In the genomic region with DNA sequence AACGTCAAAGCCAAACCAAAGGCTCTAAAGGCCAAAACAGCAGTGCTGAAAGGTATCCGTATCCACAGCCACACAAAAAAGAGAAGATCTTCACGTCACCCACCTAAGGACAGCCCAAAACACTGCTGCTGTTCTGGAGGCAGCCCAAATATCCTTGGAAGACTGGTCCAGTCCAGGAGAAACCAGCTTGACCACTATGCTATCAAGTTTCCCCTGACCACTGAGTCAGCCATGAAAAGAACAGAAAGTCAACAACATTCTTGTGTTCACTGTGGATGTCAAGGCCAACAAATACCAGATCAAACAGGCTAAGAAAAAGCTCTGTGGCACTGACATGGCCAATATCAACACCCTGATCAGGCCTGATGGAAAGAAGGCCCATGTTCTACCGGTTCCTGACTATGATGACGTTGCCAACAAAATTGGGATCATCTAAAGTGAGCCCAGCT, we compare ENCODE assay signal across 1 cellular context.
TF ChIP-seq lines count a peak whose summit lies in the region.

No MANE protein-coding gene starts in this region.

TF ChIP-seq in HepG2, 621 proteins besides CTCF, POLR2A, EP300 and RAD21 (continued from another document and continues in another):
- TF ChIP-seq, protein P1, sequence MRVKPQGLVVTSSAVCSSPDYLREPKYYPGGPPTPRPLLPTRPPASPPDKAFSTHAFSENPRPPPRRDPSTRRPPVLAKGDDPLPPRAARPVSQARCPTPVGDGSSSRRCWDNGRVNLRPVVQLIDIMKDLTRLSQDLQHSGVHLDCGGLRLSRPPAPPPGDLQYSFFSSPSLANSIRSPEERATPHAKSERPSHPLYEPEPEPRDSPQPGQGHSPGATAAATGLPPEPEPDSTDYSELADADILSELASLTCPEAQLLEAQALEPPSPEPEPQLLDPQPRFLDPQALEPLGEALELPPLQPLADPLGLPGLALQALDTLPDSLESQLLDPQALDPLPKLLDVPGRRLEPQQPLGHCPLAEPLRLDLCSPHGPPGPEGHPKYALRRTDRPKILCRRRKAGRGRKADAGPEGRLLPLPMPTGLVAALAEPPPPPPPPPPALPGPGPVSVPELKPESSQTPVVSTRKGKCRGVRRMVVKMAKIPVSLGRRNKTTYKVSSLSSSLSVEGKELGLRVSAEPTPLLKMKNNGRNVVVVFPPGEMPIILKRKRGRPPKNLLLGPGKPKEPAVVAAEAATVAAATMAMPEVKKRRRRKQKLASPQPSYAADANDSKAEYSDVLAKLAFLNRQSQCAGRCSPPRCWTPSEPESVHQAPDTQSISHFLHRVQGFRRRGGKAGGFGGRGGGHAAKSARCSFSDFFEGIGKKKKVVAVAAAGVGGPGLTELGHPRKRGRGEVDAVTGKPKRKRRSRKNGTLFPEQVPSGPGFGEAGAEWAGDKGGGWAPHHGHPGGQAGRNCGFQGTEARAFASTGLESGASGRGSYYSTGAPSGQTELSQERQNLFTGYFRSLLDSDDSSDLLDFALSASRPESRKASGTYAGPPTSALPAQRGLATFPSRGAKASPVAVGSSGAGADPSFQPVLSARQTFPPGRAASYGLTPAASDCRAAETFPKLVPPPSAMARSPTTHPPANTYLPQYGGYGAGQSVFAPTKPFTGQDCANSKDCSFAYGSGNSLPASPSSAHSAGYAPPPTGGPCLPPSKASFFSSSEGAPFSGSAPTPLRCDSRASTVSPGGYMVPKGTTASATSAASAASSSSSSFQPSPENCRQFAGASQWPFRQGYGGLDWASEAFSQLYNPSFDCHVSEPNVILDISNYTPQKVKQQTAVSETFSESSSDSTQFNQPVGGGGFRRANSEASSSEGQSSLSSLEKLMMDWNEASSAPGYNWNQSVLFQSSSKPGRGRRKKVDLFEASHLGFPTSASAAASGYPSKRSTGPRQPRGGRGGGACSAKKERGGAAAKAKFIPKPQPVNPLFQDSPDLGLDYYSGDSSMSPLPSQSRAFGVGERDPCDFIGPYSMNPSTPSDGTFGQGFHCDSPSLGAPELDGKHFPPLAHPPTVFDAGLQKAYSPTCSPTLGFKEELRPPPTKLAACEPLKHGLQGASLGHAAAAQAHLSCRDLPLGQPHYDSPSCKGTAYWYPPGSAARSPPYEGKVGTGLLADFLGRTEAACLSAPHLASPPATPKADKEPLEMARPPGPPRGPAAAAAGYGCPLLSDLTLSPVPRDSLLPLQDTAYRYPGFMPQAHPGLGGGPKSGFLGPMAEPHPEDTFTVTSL (CRISPR knock-in tag; IDR thresholded peaks at IDR 0.05; ENCODE audit: borderline replicate concordance): peak; percentile 97
- TF ChIP-seq ZNF709 (CRISPR knock-in tag; IDR thresholded peaks at IDR 0.05) (no peak), FOXJ3 (CRISPR knock-in tag; IDR thresholded peaks at IDR 0.05; ENCODE audit: borderline replicate concordance) (peak; percentile 81; the same call in 1 of the 2 replicates), GABPB1 (CRISPR knock-in tag; IDR thresholded peaks at IDR 0.05) (no peak; the same call in 1 of the 2 replicates), ZNF792 (CRISPR knock-in tag; IDR thresholded peaks at IDR 0.05) (peak; percentile 79; the same call in 1 of the 2 replicates), SIX1 (CRISPR knock-in tag; IDR thresholded peaks at IDR 0.05; ENCODE audit: borderline replicate concordance) (peak; percentile 100), SOX13 (IDR thresholded peaks at IDR 0.05) (peak; percentile 48; the same call in 1 of the 2 replicates), SOX13 (CRISPR knock-in tag; conservative IDR thresholded peaks at IDR 0.05 in 1 of 2, IDR thresholded peaks at IDR 0.05 in 1 of 2) (peak in 1 of 2 experiments; percentile 89; a peak in 2 of 4 replicates), NFIC (IDR thresholded peaks at IDR 0.05; ENCODE audit: low read length) (peak; percentile 84), ARHGAP35 (CRISPR knock-in tag; IDR thresholded peaks at IDR 0.05; ENCODE audit: borderline replicate concordance) (no peak), TCF12 (IDR thresholded peaks at IDR 0.05) (no peak), TCF12 (CRISPR knock-in tag; IDR thresholded peaks at IDR 0.05) (no peak), STAT5B (CRISPR knock-in tag; IDR thresholded peaks at IDR 0.05) (no peak), ZNF441 (CRISPR knock-in tag; IDR thresholded peaks at IDR 0.05; ENCODE audit: borderline replicate concordance) (peak; percentile 71; the same call in 1 of the 2 replicates), ZNF274 (CRISPR knock-in tag; IDR thresholded peaks at IDR 0.05) (no peak), ATF4 (CRISPR knock-in tag; IDR thresholded peaks at IDR 0.05) (0 out of 4 replicates have a peak, but pooled peaks of 1 of the 2 experiments have one; percentile 22), PHF21A (CRISPR knock-in tag; IDR thresholded peaks at IDR 0.05) (peak; percentile 46; the same call in 1 of the 2 replicates), MTA1 (CRISPR knock-in tag; IDR thresholded peaks at IDR 0.05; ENCODE audit: borderline replicate concordance) (no peak), RXRA (CRISPR knock-in tag; IDR thresholded peaks at IDR 0.05) (peak; percentile 63; the same call in 1 of the 2 replicates), GATAD1 (CRISPR knock-in tag; IDR thresholded peaks at IDR 0.05) (0 out of 2 replicates have a peak, but pooled peaks have one; percentile 35), CREM (IDR thresholded peaks at IDR 0.05) (peak; percentile 71), CREM (CRISPR knock-in tag; IDR thresholded peaks at IDR 0.05) (no peak), RERE (CRISPR knock-in tag; IDR thresholded peaks at IDR 0.05; ENCODE audit: low read depth) (peak; percentile 76; the same call in 1 of the 2 replicates), JUND (CRISPR knock-in tag; IDR thresholded peaks at IDR 0.05) (peak; percentile 83), HNF4A (CRISPR knock-in tag; IDR thresholded peaks at IDR 0.05) (peak; percentile 46; the same call in 1 of the 2 replicates), ZNF512B (CRISPR knock-in tag; IDR thresholded peaks at IDR 0.05; ENCODE audit: borderline replicate concordance) (no peak)
- TF ChIP-seq, protein P2, sequence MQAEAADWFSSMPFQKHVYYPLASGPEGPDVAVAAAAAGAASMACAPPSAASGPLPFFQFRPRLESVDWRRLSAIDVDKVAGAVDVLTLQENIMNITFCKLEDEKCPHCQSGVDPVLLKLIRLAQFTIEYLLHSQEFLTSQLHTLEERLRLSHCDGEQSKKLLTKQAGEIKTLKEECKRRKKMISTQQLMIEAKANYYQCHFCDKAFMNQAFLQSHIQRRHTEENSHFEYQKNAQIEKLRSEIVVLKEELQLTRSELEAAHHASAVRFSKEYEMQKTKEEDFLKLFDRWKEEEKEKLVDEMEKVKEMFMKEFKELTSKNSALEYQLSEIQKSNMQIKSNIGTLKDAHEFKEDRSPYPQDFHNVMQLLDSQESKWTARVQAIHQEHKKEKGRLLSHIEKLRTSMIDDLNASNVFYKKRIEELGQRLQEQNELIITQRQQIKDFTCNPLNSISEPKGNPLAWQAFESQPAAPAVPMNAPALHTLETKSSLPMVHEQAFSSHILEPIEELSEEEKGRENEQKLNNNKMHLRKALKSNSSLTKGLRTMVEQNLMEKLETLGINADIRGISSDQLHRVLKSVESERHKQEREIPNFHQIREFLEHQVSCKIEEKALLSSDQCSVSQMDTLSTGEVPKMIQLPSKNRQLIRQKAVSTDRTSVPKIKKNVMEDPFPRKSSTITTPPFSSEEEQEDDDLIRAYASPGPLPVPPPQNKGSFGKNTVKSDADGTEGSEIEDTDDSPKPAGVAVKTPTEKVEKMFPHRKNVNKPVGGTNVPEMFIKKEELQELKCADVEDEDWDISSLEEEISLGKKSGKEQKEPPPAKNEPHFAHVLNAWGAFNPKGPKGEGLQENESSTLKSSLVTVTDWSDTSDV (CRISPR knock-in tag; IDR thresholded peaks at IDR 0.05): no peak
- TF ChIP-seq, protein P3, sequence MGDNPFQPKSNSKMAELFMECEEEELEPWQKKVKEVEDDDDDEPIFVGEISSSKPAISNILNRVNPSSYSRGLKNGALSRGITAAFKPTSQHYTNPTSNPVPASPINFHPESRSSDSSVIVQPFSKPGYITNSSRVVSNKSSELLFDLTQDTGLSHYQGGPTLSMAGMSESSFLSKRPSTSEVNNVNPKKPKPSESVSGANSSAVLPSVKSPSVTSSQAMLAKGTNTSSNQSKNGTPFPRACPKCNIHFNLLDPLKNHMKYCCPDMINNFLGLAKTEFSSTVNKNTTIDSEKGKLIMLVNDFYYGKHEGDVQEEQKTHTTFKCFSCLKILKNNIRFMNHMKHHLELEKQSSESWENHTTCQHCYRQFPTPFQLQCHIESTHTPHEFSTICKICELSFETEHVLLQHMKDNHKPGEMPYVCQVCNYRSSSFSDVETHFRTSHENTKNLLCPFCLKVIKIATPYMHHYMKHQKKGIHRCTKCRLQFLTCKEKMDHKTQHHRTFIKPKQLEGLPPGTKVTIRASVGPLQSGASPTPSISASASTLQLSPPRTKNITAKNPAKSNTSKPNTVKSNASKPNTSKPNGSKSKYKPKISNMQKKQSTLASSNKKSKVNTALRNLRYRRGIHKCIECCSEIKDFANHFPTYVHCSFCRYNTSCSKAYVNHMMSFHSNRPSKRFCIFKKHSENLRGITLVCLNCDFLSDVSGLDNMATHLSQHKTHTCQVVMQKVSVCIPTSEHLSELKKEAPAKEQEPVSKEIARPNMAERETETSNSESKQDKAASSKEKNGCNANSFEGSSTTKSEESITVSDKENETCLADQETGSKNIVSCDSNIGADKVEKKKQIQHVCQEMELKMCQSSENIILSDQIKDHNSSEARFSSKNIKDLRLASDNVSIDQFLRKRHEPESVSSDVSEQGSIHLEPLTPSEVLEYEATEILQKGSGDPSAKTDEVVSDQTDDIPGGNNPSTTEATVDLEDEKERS (CRISPR knock-in tag; IDR thresholded peaks at IDR 0.05): no peak
- TF ChIP-seq, protein P4, sequence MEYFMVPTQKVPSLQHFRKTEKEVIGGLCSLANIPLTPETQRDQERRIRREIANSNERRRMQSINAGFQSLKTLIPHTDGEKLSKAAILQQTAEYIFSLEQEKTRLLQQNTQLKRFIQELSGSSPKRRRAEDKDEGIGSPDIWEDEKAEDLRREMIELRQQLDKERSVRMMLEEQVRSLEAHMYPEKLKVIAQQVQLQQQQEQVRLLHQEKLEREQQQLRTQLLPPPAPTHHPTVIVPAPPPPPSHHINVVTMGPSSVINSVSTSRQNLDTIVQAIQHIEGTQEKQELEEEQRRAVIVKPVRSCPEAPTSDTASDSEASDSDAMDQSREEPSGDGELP (IDR thresholded peaks at IDR 0.05; ENCODE audit: borderline replicate concordance, low read depth): peak; percentile 26; the same call in 1 of the 2 replicates
- TF ChIP-seq, protein P5, sequence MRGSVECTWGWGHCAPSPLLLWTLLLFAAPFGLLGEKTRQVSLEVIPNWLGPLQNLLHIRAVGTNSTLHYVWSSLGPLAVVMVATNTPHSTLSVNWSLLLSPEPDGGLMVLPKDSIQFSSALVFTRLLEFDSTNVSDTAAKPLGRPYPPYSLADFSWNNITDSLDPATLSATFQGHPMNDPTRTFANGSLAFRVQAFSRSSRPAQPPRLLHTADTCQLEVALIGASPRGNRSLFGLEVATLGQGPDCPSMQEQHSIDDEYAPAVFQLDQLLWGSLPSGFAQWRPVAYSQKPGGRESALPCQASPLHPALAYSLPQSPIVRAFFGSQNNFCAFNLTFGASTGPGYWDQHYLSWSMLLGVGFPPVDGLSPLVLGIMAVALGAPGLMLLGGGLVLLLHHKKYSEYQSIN (CRISPR knock-in tag; IDR thresholded peaks at IDR 0.05; ENCODE audit: borderline replicate concordance): no peak
